In genomic region chr16:73065617-73066313, GRCh38 we compare ENCODE assay signal across 11 cellular contexts. TPM values are rescaled to one million over a fixed set of nuclear protein-coding genes. Genes with fewer than 3 reads are reported as not detected.
DNase-seq lines count a peak whose midpoint lies in the region; ATAC-seq, FAIRE-seq and TF ChIP-seq lines count a peak whose summit lies in the region.
"Had no signal": no experiment of that assay in that cellular context is flagged by ENCODE, and none has a peak within 500 bp of the region (broad histone marks: within the 10 kb centered on the region; RNA-seq: fewer than 3 reads in every experiment).

No MANE protein-coding gene starts in this region.

- ATAC-seq in naive thymus-derived CD8-positive, alpha-beta T cell = no peak

- H3K9me3 Mint-ChIP-seq in chondrocyte (ENCODE audit: low read depth) = no peaks in the 10 kb centered on the region
- H3K9me3 Mint-ChIP-seq in naive thymus-derived CD8-positive, alpha-beta T cell = no peaks in the 10 kb centered on the region

- H3K27me3 Mint-ChIP-seq in chondrocyte (ENCODE audit: low read depth) = no peaks in the 10 kb centered on the region
- peaks cover 42 to 78% (median 65%) of the 10 kb centered on the region in 5 donors for H3K27me3 Mint-ChIP-seq in naive thymus-derived CD8-positive, alpha-beta T cell

- H3K4me3 Mint-ChIP-seq in chondrocyte (ENCODE audit: unreplicated experiment) = peak overlapping the region; percentile 66
- peak overlapping the region in 1 of 10 donors; percentile 39 for H3K4me3 Mint-ChIP-seq in naive thymus-derived CD8-positive, alpha-beta T cell

- no peaks in the 10 kb centered on the region for H3K9me2 ChIP-seq in DOHH2 (replicated peaks; ENCODE audit: control insufficient read depth, low read length)

- H3F3A ChIP-seq in DOHH2 (ENCODE audit: control insufficient read depth, insufficient read depth) = 0 out of 2 replicates have a peak, but pooled peaks cover 5% of the 10 kb centered on the region

- H3K36me3 ChIP-seq in DOHH2 (ENCODE audit: control insufficient read depth, low read length) = no peaks in the 10 kb centered on the region
- H3K36me3 ChIP-seq in iPS-20b (ENCODE audit: insufficient read depth, low read depth, low read length) = no peaks in the 10 kb centered on the region
- H3K36me3 ChIP-seq in rectal smooth muscle tissue (ENCODE audit: control insufficient read depth, insufficient read depth, low read length) = no peaks in the 10 kb centered on the region

- no peaks in the 10 kb centered on the region; the same call in 1 of the 2 replicates for H4K20me1 ChIP-seq in DOHH2 (ENCODE audit: control insufficient read depth, insufficient read depth, low read depth, low read length)

- H3K27me3 ChIP-seq in DOHH2 (ENCODE audit: control insufficient read depth, low read length) (peaks cover 73% of the 10 kb centered on the region), iPS-20b (ENCODE audit: insufficient read depth, low read length) (peaks cover 97% of the 10 kb centered on the region), rectal smooth muscle tissue (ENCODE audit: control insufficient read depth, insufficient read depth, low read length) (peaks cover 6% of the 10 kb centered on the region)

- no peak for FAIRE-seq in H54 (lab: Jason Lieb, UNC)

- TF ChIP-seq CTCF in DOHH2 (IDR thresholded peaks at IDR 0.05; ENCODE audit: low read depth, low read length, poor library complexity, severe bottlenecking) (no peak), chondrocyte (IDR thresholded peaks at IDR 0.05) (no peak)

- peaks cover 96% of the 10 kb centered on the region for H3K4me1 Mint-ChIP-seq in chondrocyte (ENCODE audit: low read depth)
- H3K4me1 Mint-ChIP-seq in naive thymus-derived CD8-positive, alpha-beta T cell = peaks cover 5 to 36% (median 7%) of the 10 kb centered on the region in 4 donors

- H3K36me3 Mint-ChIP-seq in chondrocyte (ENCODE audit: low read depth) = no peaks in the 10 kb centered on the region
- H3K36me3 Mint-ChIP-seq in naive thymus-derived CD8-positive, alpha-beta T cell = no peaks in the 10 kb centered on the region

- peak overlapping the region; percentile 100 for H3K27ac Mint-ChIP-seq in chondrocyte (ENCODE audit: unreplicated experiment)
- H3K27ac Mint-ChIP-seq in naive thymus-derived CD8-positive, alpha-beta T cell = no peak overlapping the region

- peak overlapping the region; percentile 34; the same call in 1 of the 2 replicates for H3K4me2 ChIP-seq in DOHH2 (ENCODE audit: low read length)

- H3K4me1 ChIP-seq in DOHH2 (ENCODE audit: control insufficient read depth, low read length) (peaks cover 3% of the 10 kb centered on the region; the same call in 1 of the 2 replicates), iPS-20b (ENCODE audit: insufficient read depth, low read length) (peaks cover 29% of the 10 kb centered on the region), rectal smooth muscle tissue (ENCODE audit: control insufficient read depth, insufficient read depth, low read length) (peaks cover 28% of the 10 kb centered on the region)

- no peak overlapping the region for H3K27ac ChIP-seq in DOHH2 (ENCODE audit: low read depth, low read length)
- H3K27ac ChIP-seq in iPS-20b (ENCODE audit: low read length) = no peak overlapping the region
- H3K27ac ChIP-seq in rectal smooth muscle tissue (ENCODE audit: low read depth, low read length) = peak overlapping the region; percentile 90
- H3K27ac ChIP-seq: C4-2B had no signal

- DNase-seq in chondrocyte (ENCODE audit: low spot score) (no peak), H54 (ENCODE audit: insufficient read length, low spot score) (no peak), NCI-H1105 treated with DMSO at 0.1 percent for 48 hours (lab: John Stamatoyannopoulos, UW) (no peak)
- DNase-seq in stimulated activated CD4-positive, alpha-beta T cell treated with anti-CD3 and anti-CD28 coated beads, Interleukin-4, amount 100 ng/mL, for 4 hours = no peak
- DNase-seq in naive thymus-derived CD8-positive, alpha-beta T cell = no peak
- DNase-seq: activated CD4-positive, alpha-beta T cell treated with anti-CD3 and anti-CD28 coated beads, Interleukin-2, amount 50 U/mL, for 1 hour; NCI-H1694 had no signal

- H3K9me3 ChIP-seq in DOHH2 (ENCODE audit: control insufficient read depth, insufficient read depth, low read length) (no peaks in the 10 kb centered on the region), iPS-20b (ENCODE audit: insufficient read depth, low read depth, low read length) (no peaks in the 10 kb centered on the region; the same call in 1 of the 2 replicates)

- no peak overlapping the region for H3K4me3 ChIP-seq in DOHH2 (ENCODE audit: low read length)
- H3K4me3 ChIP-seq in iPS-20b (ENCODE audit: low read length) = peak overlapping the region; percentile 41; the same call in 1 of the 2 replicates
- peak overlapping the region; percentile 45 for H3K4me3 ChIP-seq in rectal smooth muscle tissue (ENCODE audit: low read length)

- POLR2A ChIA-PET in naive thymus-derived CD8-positive, alpha-beta T cell (lab: Charles Lee) = no interaction called here

- H3K79me2 ChIP-seq in DOHH2 (ENCODE audit: control insufficient read depth, low read length) = no peaks in the 10 kb centered on the region

- no peak for TF ChIP-seq POLR2A in H54 (IDR thresholded peaks at IDR 0.05; ENCODE audit: low read depth, low read length)

- H3K9ac ChIP-seq in iPS-20b (ENCODE audit: low read depth, low read length) (no peak overlapping the region), rectal smooth muscle tissue (ENCODE audit: low read length) (no peak overlapping the region)

RNA-seq across cellular contexts. Expression of gene ZFHX3, which starts 17.8 kb away (rescaled TPM):
- total RNA-seq in chondrocyte = 74.4 to 91.0 TPM (median 86.8 TPM) in 3 replicates
- under 1 TPM; 0.34 to 0.38 TPM for total RNA-seq in naive thymus-derived CD8-positive, alpha-beta T cell
- polyA plus RNA-seq in naive thymus-derived CD8-positive, alpha-beta T cell = under 1 TPM in 1 of 3 donors, not detected in 2; 0.05 TPM

Comparison
In these comparisons a context has a peak if more than half of its experiments do, and no peak if none do; other contexts are left out.
1. RNA of gene ZFHX3, which starts 17.8 kb away (total RNA-seq): 74.4 to 91.0 TPM in chondrocyte; 0.34 to 0.38 TPM in naive thymus-derived CD8-positive, alpha-beta T cell; every median in the first group is over 10 times any median in the second.